Comparison of ENCODE assay signal across 21 cellular contexts in the genomic region with DNA sequence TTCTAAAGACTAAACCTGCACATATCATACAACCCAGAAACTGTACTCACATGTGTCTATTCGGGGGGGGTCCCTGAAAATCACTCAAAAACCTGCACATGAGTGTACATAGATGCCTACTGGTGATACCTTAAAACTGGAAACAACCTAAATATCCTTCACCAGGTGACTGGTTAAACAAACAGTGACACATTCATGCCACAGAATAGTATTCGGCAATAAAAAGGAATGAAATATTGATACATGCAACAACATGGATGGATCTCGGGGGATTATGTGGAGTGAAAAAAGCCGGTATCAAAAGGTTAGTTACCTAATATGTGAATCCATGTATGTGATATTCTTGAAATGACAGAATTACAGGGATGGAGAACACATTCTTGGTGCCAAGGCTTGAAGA. TPM values are rescaled to one million over a fixed set of nuclear protein-coding genes. Genes with fewer than 3 reads are reported as not detected.
"Had no signal": no experiment of that assay in that cellular context is flagged by ENCODE, and none has a peak within 500 bp of the region (broad histone marks: within the 10 kb centered on the region; RNA-seq: fewer than 3 reads in every experiment).

No MANE protein-coding gene starts in this region.

- DNase-seq: effector memory CD4-positive, alpha-beta T cell; esophagus squamous epithelium; glutamatergic neuron; immature natural killer cell; kidney; left colon; left ventricle myocardium superior; mucosa of descending colon; naive thymus-derived CD8-positive, alpha-beta T cell; psoas muscle; spleen; stimulated activated CD4-positive, alpha-beta T cell treated with anti-CD3 and anti-CD28 coated beads, Interleukin-15, amount 100 ng/mL, for 24 hours; stimulated activated CD4-positive, alpha-beta T cell treated with anti-CD3 and anti-CD28 coated beads, Interleukin-1b, Interleukin-23, amount 100 ng/mL, for 48 hours; stimulated activated CD4-positive, alpha-beta T cell treated with anti-CD3 and anti-CD28 coated beads, Interleukin-4, amount 100 ng/mL, for 24 hours; transverse colon had no signal

- H3K36me3 Mint-ChIP-seq: naive thymus-derived CD8-positive, alpha-beta T cell; stimulated activated memory B cell treated with anti-CD40 and anti-IgM and Interleukin-4, amounts not matched to agents 10 μg/mL and 1 μg/mL and 100 μg/mL, for 72 hours had no signal

- H3K27me3 ChIP-seq: esophagus squamous epithelium, gastroesophageal sphincter, neutrophil, spleen, transverse colon had no signal

- ATAC-seq: gastroesophageal sphincter; left colon; left ventricle myocardium superior; mucosa of descending colon; naive thymus-derived CD8-positive, alpha-beta T cell; psoas muscle; sciatic nerve; stimulated activated memory B cell treated with anti-CD40 and anti-IgM and Interleukin-4, amounts not matched to agents 10 μg/mL and 1 μg/mL and 100 μg/mL, for 72 hours had no signal

- H3K9me3 ChIP-seq: esophagus squamous epithelium, gastroesophageal sphincter, mucosa of descending colon, neutrophil, psoas muscle, spleen, transverse colon had no signal

- H3K4me3 ChIP-seq: esophagus squamous epithelium, gastroesophageal sphincter, lung, mucosa of descending colon, psoas muscle, spleen, transverse colon had no signal

- H3K4me1 Mint-ChIP-seq: immature natural killer cell; naive thymus-derived CD8-positive, alpha-beta T cell; stimulated activated memory B cell treated with anti-CD40 and anti-IgM and Interleukin-4, amounts not matched to agents 10 μg/mL and 1 μg/mL and 100 μg/mL, for 72 hours had no signal

- H3K4me3 Mint-ChIP-seq: immature natural killer cell; naive thymus-derived CD8-positive, alpha-beta T cell; stimulated activated memory B cell treated with anti-CD40 and anti-IgM and Interleukin-4, amounts not matched to agents 10 μg/mL and 1 μg/mL and 100 μg/mL, for 72 hours; stimulated activated naive CD8-positive, alpha-beta T cell treated with anti-CD3 and anti-CD28 coated beads, Interleukin-15, Interleukin-2, amounts not matched to agents 100 ng/mL and 50 ng/mL, for 24 hours had no signal

- H3K27ac Mint-ChIP-seq: immature natural killer cell; naive thymus-derived CD8-positive, alpha-beta T cell; stimulated activated memory B cell treated with anti-CD40 and anti-IgM and Interleukin-4, amounts not matched to agents 10 μg/mL and 1 μg/mL and 100 μg/mL, for 72 hours; stimulated activated naive CD8-positive, alpha-beta T cell treated with anti-CD3 and anti-CD28 coated beads, Interleukin-15, Interleukin-2, amounts not matched to agents 100 ng/mL and 50 ng/mL, for 24 hours had no signal

- H3K36me3 ChIP-seq: esophagus squamous epithelium, gastroesophageal sphincter, neutrophil, spleen, transverse colon had no signal

- H3K27ac ChIP-seq: esophagus squamous epithelium, gastroesophageal sphincter, neutrophil, psoas muscle, spleen, transverse colon had no signal

- H3K4me1 ChIP-seq: esophagus squamous epithelium, gastroesophageal sphincter, psoas muscle, spleen had no signal

RNA-seq across cellular contexts. Expression of a gene that starts 32.1 kb away (rescaled TPM):
- total RNA-seq: naive thymus-derived CD8-positive, alpha-beta T cell had no signal
- polyA plus RNA-seq: immature natural killer cell; naive thymus-derived CD8-positive, alpha-beta T cell had no signal
